ENCODE assay signal across 8 cellular contexts in the genomic region with DNA sequence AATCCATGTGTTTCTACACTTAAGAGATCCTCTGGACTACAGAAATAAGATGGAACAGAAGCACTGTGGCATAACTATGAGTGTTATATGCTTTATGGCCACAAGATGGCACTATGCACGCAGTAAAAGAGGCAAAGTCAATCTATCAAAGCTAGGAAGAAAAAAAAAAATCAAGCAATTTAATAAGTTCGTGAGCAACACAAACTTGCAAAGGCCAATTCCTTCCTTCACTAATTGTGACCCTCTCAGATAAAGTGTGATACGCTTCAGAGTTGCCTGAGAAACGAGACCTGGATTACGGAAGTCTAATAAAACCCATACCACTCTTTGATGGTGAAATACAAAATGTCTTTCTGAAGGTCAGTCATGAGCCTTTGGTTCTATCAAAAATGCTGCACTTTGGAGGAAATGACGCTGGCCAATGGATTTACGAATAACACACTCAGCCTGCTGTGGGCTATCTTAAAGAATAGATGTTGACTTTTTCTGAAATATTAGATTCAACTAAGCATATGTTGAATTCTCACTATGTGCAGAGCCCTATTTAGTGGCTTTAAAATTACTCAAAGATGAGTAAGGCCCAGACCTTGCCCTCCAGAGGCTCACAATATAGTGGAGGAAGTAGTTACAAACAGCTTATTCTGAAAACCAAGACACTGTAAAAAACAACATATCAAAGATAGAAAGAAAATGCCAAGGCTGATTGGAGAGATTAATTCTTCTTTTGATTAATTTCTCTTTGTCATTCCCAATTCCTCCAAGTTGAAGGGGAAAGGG. TPM values are rescaled to one million over a fixed set of nuclear protein-coding genes. Genes with fewer than 3 reads are reported as not detected.
DNase-seq lines count a peak whose midpoint lies in the region; ATAC-seq, FAIRE-seq and TF ChIP-seq lines count a peak whose summit lies in the region.

No MANE protein-coding gene starts in this region.

- H3K4me1 Mint-ChIP-seq in CD4-positive, CD25-positive, alpha-beta regulatory T cell: peaks cover 0 to 3% (median 0%) of the 10 kb centered on the region in 4 donors
- H3K4me1 Mint-ChIP-seq in activated naive CD8-positive, alpha-beta T cell treated with anti-CD3 and anti-CD28 coated beads for 36 hours: no peaks in the 10 kb centered on the region

- no peaks in the 10 kb centered on the region for H3K36me3 ChIP-seq in CD4-positive, CD25-positive, alpha-beta regulatory T cell (ENCODE audit: control insufficient read depth, insufficient read depth, low read length)
- H3K36me3 ChIP-seq in heart left ventricle: no peaks in the 10 kb centered on the region

- intact Hi-C loops in heart left ventricle (cut with DNase I): loop anchor here (1.0 to 10.0 kb wide), 12 partner anchors 59 to 421 kb away; no protein-coding TSS in a partner anchor
- intact Hi-C loops in sciatic nerve (cut with DNase I): no loop called here

- H3K27me3 Mint-ChIP-seq in CD4-positive, CD25-positive, alpha-beta regulatory T cell: no peaks in the 10 kb centered on the region
- H3K27me3 Mint-ChIP-seq in activated naive CD8-positive, alpha-beta T cell treated with anti-CD3 and anti-CD28 coated beads for 36 hours: peaks cover 11% of the 10 kb centered on the region

- peak; percentile 2 to 66 (median 39) for DNase-seq in CD4-positive, CD25-positive, alpha-beta regulatory T cell
- DNase-seq in GM18507 (ENCODE audit: extremely low spot score, insufficient read length, low read depth) (peak; percentile 20), NCI-H69 (lab: John Stamatoyannopoulos, UW) (peak; percentile 83), heart left ventricle (peak in 1 of 5 donors; percentile 12), pulmonary artery endothelial cell (ENCODE audit: low read depth, low spot score) (peak; percentile 46), sciatic nerve (ENCODE audit: low spot score) (no peak)
- peak; percentile 12 for DNase-seq in activated naive CD8-positive, alpha-beta T cell treated with anti-CD3 and anti-CD28 coated beads for 36 hours

- TF ChIP-seq CTCF in heart left ventricle (IDR thresholded peaks at IDR 0.05): peak; percentile 78 to 90 (median 82)

- FAIRE-seq in GM18507 (lab: Jason Lieb, UNC): peak; percentile 89

- no peak overlapping the region for H3K4me3 ChIP-seq in CD4-positive, CD25-positive, alpha-beta regulatory T cell (ENCODE audit: low read depth, low read length)
- peak overlapping the region in 1 of 12 donors; percentile 21 for H3K4me3 ChIP-seq in heart left ventricle

- no peaks in the 10 kb centered on the region for H3K36me3 Mint-ChIP-seq in CD4-positive, CD25-positive, alpha-beta regulatory T cell
- no peaks in the 10 kb centered on the region for H3K36me3 Mint-ChIP-seq in activated naive CD8-positive, alpha-beta T cell treated with anti-CD3 and anti-CD28 coated beads for 36 hours

- H3K27me3 ChIP-seq in CD4-positive, CD25-positive, alpha-beta regulatory T cell (ENCODE audit: control insufficient read depth, insufficient read depth, low read length): no peaks in the 10 kb centered on the region
- H3K27me3 ChIP-seq in heart left ventricle: peaks cover 0 to 12% (median 0%) of the 10 kb centered on the region in 9 donors

- H3K4me3 Mint-ChIP-seq in CD4-positive, CD25-positive, alpha-beta regulatory T cell: no peak overlapping the region
- no peak overlapping the region for H3K4me3 Mint-ChIP-seq in activated naive CD8-positive, alpha-beta T cell treated with anti-CD3 and anti-CD28 coated beads for 36 hours

- no peaks in the 10 kb centered on the region for H3K4me1 ChIP-seq in CD4-positive, CD25-positive, alpha-beta regulatory T cell (ENCODE audit: control insufficient read depth, insufficient read depth, low read length, poor library complexity, severe bottlenecking)
- H3K4me1 ChIP-seq in heart left ventricle: no peaks in the 10 kb centered on the region

- no peak for ATAC-seq in CD4-positive, CD25-positive, alpha-beta regulatory T cell (ENCODE audit: low read depth in 2 of 2)
- ATAC-seq in HG03139 (IDR thresholded peaks at IDR 0.05; ENCODE audit: unreplicated experiment) (peak; percentile 62), heart left ventricle (peak in 3 of 4 donors; percentile 51 to 73 (median 63)), sciatic nerve (no peak)

- no peak overlapping the region for H3K27ac Mint-ChIP-seq in CD4-positive, CD25-positive, alpha-beta regulatory T cell
- no peak overlapping the region for H3K27ac Mint-ChIP-seq in activated naive CD8-positive, alpha-beta T cell treated with anti-CD3 and anti-CD28 coated beads for 36 hours

- no peak overlapping the region for H3K27ac ChIP-seq in CD4-positive, CD25-positive, alpha-beta regulatory T cell (ENCODE audit: insufficient read depth, low read length, poor library complexity, severe bottlenecking)
- H3K27ac ChIP-seq in heart left ventricle: no peak overlapping the region

- no peaks in the 10 kb centered on the region for H3K9me3 Mint-ChIP-seq in CD4-positive, CD25-positive, alpha-beta regulatory T cell
- H3K9me3 Mint-ChIP-seq in activated naive CD8-positive, alpha-beta T cell treated with anti-CD3 and anti-CD28 coated beads for 36 hours: no peaks in the 10 kb centered on the region

- H3K9me3 ChIP-seq in CD4-positive, CD25-positive, alpha-beta regulatory T cell (ENCODE audit: control insufficient read depth in 2 of 2, low read length in 2 of 2): no peaks in the 10 kb centered on the region
- no peaks in the 10 kb centered on the region for H3K9me3 ChIP-seq in heart left ventricle

- WGBS in heart left ventricle, 4 donors: 18 to 25% (median 19%) methylated on average over 7 of the region's 7 CpGs

- TF ChIP-seq POLR2A in heart left ventricle (IDR thresholded peaks at IDR 0.05): no peak

RNA-seq across cellular contexts. Expression of a gene that starts 35.5 kb away (rescaled TPM):
- total RNA-seq in CD4-positive, CD25-positive, alpha-beta regulatory T cell: not detected
- not detected for polyA plus RNA-seq in CD4-positive, CD25-positive, alpha-beta regulatory T cell
- total RNA-seq in activated naive CD8-positive, alpha-beta T cell treated with anti-CD3 and anti-CD28 coated beads for 36 hours: not detected
- not detected for total RNA-seq in heart left ventricle
- polyA plus RNA-seq in heart left ventricle: under 1 TPM in 1 of 2 donors, not detected in 1; 0.19 TPM
- total RNA-seq in pulmonary artery endothelial cell: not detected in 2 replicates
- total RNA-seq in sciatic nerve: not detected

RNA-seq across cellular contexts. Expression of a gene that starts 58.2 kb away (rescaled TPM):
- 0.10 TPM for total RNA-seq in CD4-positive, CD25-positive, alpha-beta regulatory T cell
- not detected for polyA plus RNA-seq in CD4-positive, CD25-positive, alpha-beta regulatory T cell
- total RNA-seq in activated naive CD8-positive, alpha-beta T cell treated with anti-CD3 and anti-CD28 coated beads for 36 hours: under 1 TPM; 0.70 to 0.89 TPM
- total RNA-seq in heart left ventricle (10 to 100 TPM; 36.0 to 54.4 (median 41.4) TPM), pulmonary artery endothelial cell (under 0.01 and 0.07 TPM in 2 replicates), sciatic nerve (10.8 TPM)
- polyA plus RNA-seq in heart left ventricle: 10 to 100 TPM; 10.1 to 21.9 TPM

Comparison
In these comparisons a context has a peak if more than half of its experiments do, and no peak if none do; other contexts are left out.
1. ATAC-seq: peak in HG03139 (single experiment) and heart left ventricle (3 of 4); none in CD4-positive, CD25-positive, alpha-beta regulatory T cell (0 of 2) and sciatic nerve (single experiment).